In the genomic region with DNA sequence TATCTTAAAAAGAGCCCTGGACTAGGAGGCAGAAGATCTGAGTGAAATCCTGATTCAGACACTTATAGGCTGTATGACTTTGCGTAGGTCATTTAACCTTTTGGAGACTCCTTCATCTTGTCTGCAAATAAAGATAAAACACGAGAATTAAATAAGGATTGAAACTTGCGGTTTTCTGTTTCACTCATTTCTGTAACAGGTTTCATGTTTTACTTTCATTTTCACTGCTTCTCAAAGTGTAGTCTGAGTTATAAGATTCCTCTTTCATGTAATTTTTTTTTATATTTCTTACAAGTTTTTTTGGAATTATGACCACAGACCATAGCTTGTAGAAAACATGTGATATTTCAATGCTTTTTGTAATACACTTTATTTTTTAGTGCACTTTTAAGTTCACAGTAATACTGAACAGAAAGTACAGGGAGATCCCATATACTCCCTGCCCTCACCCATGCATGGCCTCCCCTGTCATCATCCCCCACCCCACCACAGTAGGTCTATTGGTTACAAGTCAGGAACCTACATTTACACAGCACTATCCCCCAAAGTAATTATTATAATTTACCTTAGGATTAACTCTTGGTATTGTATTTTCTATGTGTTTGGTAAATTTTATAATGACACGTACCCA, we compare ENCODE assay signal across 8 cellular contexts.
DNase-seq lines count a peak whose midpoint lies in the region; ATAC-seq and TF ChIP-seq lines count a peak whose summit lies in the region.

No MANE protein-coding gene starts in this region.

- H3K9me3 ChIP-seq in OCI-LY7 (ENCODE audit: low read length): no peaks in the 10 kb centered on the region
- no peaks in the 10 kb centered on the region for H3K9me3 ChIP-seq in effector memory CD4-positive, alpha-beta T cell (ENCODE audit: control insufficient read depth, low read length)

- CTCF ChIA-PET in activated CD8-positive, alpha-beta memory T cell treated with anti-CD3 and anti-CD28 coated beads, Interleukin-2, amount 10 ng/mL, durations not matched to agents 7 days and 5 days (lab: Charles Lee): no interaction called here
- CTCF ChIA-PET in OCI-LY7 (lab: Charles Lee; ENCODE audit: unreplicated experiment): no interaction called here

- no peak overlapping the region for H3K27ac ChIP-seq in OCI-LY7 (ENCODE audit: low read depth, low read length, poor library complexity, severe bottlenecking)
- H3K27ac ChIP-seq in effector memory CD4-positive, alpha-beta T cell (ENCODE audit: insufficient read depth, low read length, poor library complexity, severe bottlenecking): peak overlapping the region; percentile 3

- peak overlapping the region; percentile 67 for H3K4me2 ChIP-seq in OCI-LY7 (ENCODE audit: low read length)

- POLR2A ChIA-PET in OCI-LY7 (lab: Charles Lee): interaction anchor here (0.7 to 1.0 kb wide), 2 partner anchors 9 to 512 kb away, joined by 3 to 4 read pairs; no protein-coding TSS in a partner anchor

- H3K4me1 ChIP-seq in OCI-LY7 (ENCODE audit: insufficient read depth, low read length, poor library complexity, severe bottlenecking): peaks cover 18% of the 10 kb centered on the region
- H3K4me1 ChIP-seq in effector memory CD4-positive, alpha-beta T cell (ENCODE audit: control insufficient read depth, insufficient read depth, low read length, poor library complexity, severe bottlenecking): peaks cover 4% of the 10 kb centered on the region

- H3K9me2 ChIP-seq in OCI-LY7 (ENCODE audit: insufficient read depth, low read length): no peaks in the 10 kb centered on the region

- no peaks in the 10 kb centered on the region for H3K36me3 ChIP-seq in OCI-LY7 (ENCODE audit: insufficient read depth, low read length)
- no peaks in the 10 kb centered on the region for H3K36me3 ChIP-seq in effector memory CD4-positive, alpha-beta T cell (ENCODE audit: control insufficient read depth, insufficient read depth, low read length)

- TF ChIP-seq CTCF in OCI-LY7 (conservative IDR thresholded peaks at IDR 0.05; ENCODE audit: low read length): no peak

- H3K4me3 ChIP-seq in OCI-LY7 (ENCODE audit: low read depth, low read length, poor library complexity, severe bottlenecking) (peak overlapping the region; percentile 47), skeletal muscle cell (ENCODE audit: low read depth, low read length) (peak overlapping the region; percentile 7)
- H3K4me3 ChIP-seq in effector memory CD4-positive, alpha-beta T cell (ENCODE audit: insufficient read depth, low read depth, low read length, poor library complexity, severe bottlenecking): peak overlapping the region; percentile 53

- peaks cover 42% of the 10 kb centered on the region for H3K4me1 Mint-ChIP-seq in activated CD8-positive, alpha-beta memory T cell treated with anti-CD3 and anti-CD28 coated beads, Interleukin-2, amount 10 ng/mL, durations not matched to agents 7 days and 5 days

- peak overlapping the region; percentile 47 for H3K4me3 Mint-ChIP-seq in activated CD8-positive, alpha-beta memory T cell treated with anti-CD3 and anti-CD28 coated beads, Interleukin-2, amount 10 ng/mL, durations not matched to agents 7 days and 5 days

- DNase-seq in activated CD8-positive, alpha-beta memory T cell treated with anti-CD3 and anti-CD28 coated beads, Interleukin-2, amount 10 ng/mL, durations not matched to agents 7 days and 5 days: peak; percentile 68
- no peak for DNase-seq in activated CD8-positive, alpha-beta memory T cell treated with anti-CD3 and anti-CD28 coated beads, Interleukin-2, amount 50 U/mL, for 4 hours
- peak; percentile 28 for DNase-seq in OCI-LY7 (ENCODE audit: low spot score)
- DNase-seq in effector memory CD4-positive, alpha-beta T cell: no peak
- no peak for DNase-seq in skeletal muscle cell (ENCODE audit: low read depth)
- DNase-seq in NCI-H187 (lab: John Stamatoyannopoulos, UW): no peak
- DNase-seq in Ammon's horn (ENCODE audit: low spot score): no peak

- no peaks in the 10 kb centered on the region for H3K9me3 Mint-ChIP-seq in activated CD8-positive, alpha-beta memory T cell treated with anti-CD3 and anti-CD28 coated beads, Interleukin-2, amount 10 ng/mL, durations not matched to agents 7 days and 5 days (ENCODE audit: low read depth)

- peak; percentile 90 for ATAC-seq in activated CD8-positive, alpha-beta memory T cell treated with anti-CD3 and anti-CD28 coated beads, Interleukin-2, amount 10 ng/mL, durations not matched to agents 7 days and 5 days
- ATAC-seq in HG02678 (IDR thresholded peaks at IDR 0.05; ENCODE audit: unreplicated experiment): peak; percentile 93

- H3K27me3 ChIP-seq in effector memory CD4-positive, alpha-beta T cell (replicated peaks; ENCODE audit: control insufficient read depth, insufficient read depth, low read length, poor library complexity, severe bottlenecking): peaks cover 2% of the 10 kb centered on the region

- peak overlapping the region; percentile 93 for H2AFZ ChIP-seq in OCI-LY7 (ENCODE audit: low read length)

- peaks cover 7% of the 10 kb centered on the region for H3K27me3 Mint-ChIP-seq in activated CD8-positive, alpha-beta memory T cell treated with anti-CD3 and anti-CD28 coated beads, Interleukin-2, amount 10 ng/mL, durations not matched to agents 7 days and 5 days

- H3K36me3 Mint-ChIP-seq in activated CD8-positive, alpha-beta memory T cell treated with anti-CD3 and anti-CD28 coated beads, Interleukin-2, amount 10 ng/mL, durations not matched to agents 7 days and 5 days: peaks cover 2% of the 10 kb centered on the region

- H3K27ac Mint-ChIP-seq in activated CD8-positive, alpha-beta memory T cell treated with anti-CD3 and anti-CD28 coated beads, Interleukin-2, amount 10 ng/mL, durations not matched to agents 7 days and 5 days: peak overlapping the region; percentile 85

- no TSS peak for BruUV-seq in OCI-LY7 (replicated peaks; lab: Mats Ljungman, UMichigan)

- intact Hi-C loops in OCI-LY7 (cut with micrococcal nuclease; ENCODE audit: unreplicated experiment): no loop called here

- H4K20me1 ChIP-seq in OCI-LY7 (ENCODE audit: insufficient read depth, low read length): no peaks in the 10 kb centered on the region

- H3K79me2 ChIP-seq in OCI-LY7 (ENCODE audit: insufficient read depth, low read depth, low read length): no peaks in the 10 kb centered on the region

Comparison
In these comparisons a context has a peak if more than half of its experiments do, and no peak if none do; other contexts are left out.
1. DNase-seq: peak in activated CD8-positive, alpha-beta memory T cell treated with anti-CD3 and anti-CD28 coated beads, Interleukin-2, amount 10 ng/mL, durations not matched to agents 7 days and 5 days (single experiment) and OCI-LY7 (single experiment); none in activated CD8-positive, alpha-beta memory T cell treated with anti-CD3 and anti-CD28 coated beads, Interleukin-2, amount 50 U/mL, for 4 hours (single experiment), effector memory CD4-positive, alpha-beta T cell (0 of 3), skeletal muscle cell (single experiment), NCI-H187 (0 of 2) and Ammon's horn (single experiment).
2. Peak in every context shown above with its lines, with median percentiles within 50 percentile points of each other: H3K4me3 ChIP-seq.